ENCODE assay signal across 13 cellular contexts in the genomic region with DNA sequence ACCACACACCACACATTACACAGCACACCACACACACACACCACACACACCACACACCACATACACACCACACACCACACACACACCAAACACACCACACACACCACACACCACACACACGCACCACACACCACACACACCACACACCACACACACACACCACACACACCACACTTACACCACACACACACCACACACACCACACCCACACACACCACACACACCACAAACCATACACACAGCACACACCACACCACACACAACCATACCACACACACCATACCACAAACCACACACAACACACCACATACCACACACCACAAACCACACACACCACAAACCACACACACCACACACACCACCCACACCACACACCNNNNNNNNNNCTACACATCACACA. TPM values are rescaled to one million over a fixed set of nuclear protein-coding genes. Genes with fewer than 3 reads are reported as not detected.
DNase-seq lines count a peak whose midpoint lies in the region; ATAC-seq and TF ChIP-seq lines count a peak whose summit lies in the region.
"Had no signal": no experiment of that assay in that cellular context is flagged by ENCODE, and none has a peak within 500 bp of the region (broad histone marks: within the 10 kb centered on the region; RNA-seq: fewer than 3 reads in every experiment).

No MANE protein-coding gene starts in this region.

- H3K27me3 Mint-ChIP-seq in activated CD4-positive, alpha-beta memory T cell treated with anti-CD3 and anti-CD28 coated beads for 36 hours = no peaks in the 10 kb centered on the region

- H3K56ac ChIP-seq in mesendoderm (ENCODE audit: low read length) = no peak overlapping the region

- H3K4me2 ChIP-seq in mesendoderm (ENCODE audit: low read length) = no peak overlapping the region

- WGBS in mesendoderm (ENCODE audit: extremely low coverage, insufficient coverage, low lambda C conversion rate) = no CpG with 5 or more reads among the region's 1 CpG

- peak; percentile 45 for DNase-seq in activated effector memory CD4-positive, alpha-beta T cell treated with anti-CD3 and anti-CD28 coated beads, Interleukin-2, amount 50 U/mL, for 16 hours
- no peak for DNase-seq in activated effector memory CD4-positive, alpha-beta T cell treated with Interleukin-2 at 50 U/mL for 16 hours
- peak; percentile 8 for DNase-seq in activated CD4-positive, alpha-beta memory T cell treated with anti-CD3 and anti-CD28 coated beads for 36 hours
- DNase-seq in left lung (peak; percentile 4 to 7), mesendoderm (no peak), NCI-H345 (lab: John Stamatoyannopoulos, UW) (no peak)
- peak; percentile 2 to 40 for DNase-seq in stimulated activated effector memory CD8-positive, alpha-beta T cell treated with anti-CD3 and anti-CD28 coated beads, Interleukin-12 subunit alpha, Interleukin-12 subunit beta, amount 100 ng/mL, for 72 hours (ENCODE audit: low spot score in 2 of 2)
- DNase-seq: GOT3; hypothalamus; left ventricle myocardium inferior; naive thymus-derived CD4-positive, alpha-beta T cell; NCI-H1092 had no signal

- no peak overlapping the region for H2BK15ac ChIP-seq in mesendoderm (replicated peaks; ENCODE audit: low read depth)

- H3K4me3 ChIP-seq in left lung (no peak overlapping the region), mesendoderm (ENCODE audit: low read length) (no peak overlapping the region)
- H3K4me3 ChIP-seq: left ventricle myocardium inferior had no signal

- no peaks in the 10 kb centered on the region for H3K79me1 ChIP-seq in mesendoderm (ENCODE audit: low read length)

- H3K4ac ChIP-seq in mesendoderm (ENCODE audit: low read depth, low read length) = no peak overlapping the region

- no peaks in the 10 kb centered on the region for H3K27me3 ChIP-seq in left lung
- H3K27me3 ChIP-seq in mesendoderm (ENCODE audit: insufficient read depth, low read length, poor library complexity) = no peaks in the 10 kb centered on the region

- no peak overlapping the region for H4K5ac ChIP-seq in mesendoderm (ENCODE audit: low read length)

- POLR2A ChIA-PET in activated CD4-positive, alpha-beta memory T cell treated with anti-CD3 and anti-CD28 coated beads for 36 hours (lab: Charles Lee) = no interaction called here

- H3K36me3 ChIP-seq in left lung (no peaks in the 10 kb centered on the region), mesendoderm (ENCODE audit: control insufficient read depth, insufficient read depth, low read length) (no peaks in the 10 kb centered on the region)
- H3K36me3 ChIP-seq: left ventricle myocardium inferior had no signal

- H4K8ac ChIP-seq in mesendoderm (ENCODE audit: low read depth, low read length) = no peak overlapping the region

- ATAC-seq in left lung (no peak), HG02981 (IDR thresholded peaks at IDR 0.05; ENCODE audit: unreplicated experiment) (no peak)
- ATAC-seq in stimulated activated effector memory CD8-positive, alpha-beta T cell treated with anti-CD3 and anti-CD28 coated beads, Interleukin-12 subunit alpha, Interleukin-12 subunit beta, amount 100 ng/mL, for 72 hours = no peak
- ATAC-seq: naive thymus-derived CD4-positive, alpha-beta T cell had no signal

- H3K27ac Mint-ChIP-seq in activated CD4-positive, alpha-beta memory T cell treated with anti-CD3 and anti-CD28 coated beads for 36 hours = peak overlapping the region; percentile 49
- peak overlapping the region; percentile 85 for H3K27ac Mint-ChIP-seq in stimulated activated effector memory CD8-positive, alpha-beta T cell treated with anti-CD3 and anti-CD28 coated beads, Interleukin-12 subunit alpha, Interleukin-12 subunit beta, amount 100 ng/mL, for 72 hours

- H3K27ac ChIP-seq in left lung = no peak overlapping the region
- no peak overlapping the region for H3K27ac ChIP-seq in mesendoderm (ENCODE audit: low read depth, low read length)
- H3K27ac ChIP-seq: left ventricle myocardium inferior had no signal

- H3K9me3 ChIP-seq in left lung = no peaks in the 10 kb centered on the region
- H3K9me3 ChIP-seq: left ventricle myocardium inferior had no signal

- no peaks in the 10 kb centered on the region for H3K36me3 Mint-ChIP-seq in activated CD4-positive, alpha-beta memory T cell treated with anti-CD3 and anti-CD28 coated beads for 36 hours
- H3K36me3 Mint-ChIP-seq in stimulated activated effector memory CD8-positive, alpha-beta T cell treated with anti-CD3 and anti-CD28 coated beads, Interleukin-12 subunit alpha, Interleukin-12 subunit beta, amount 100 ng/mL, for 72 hours = peaks cover 11% of the 10 kb centered on the region
- H3K36me3 Mint-ChIP-seq: naive thymus-derived CD4-positive, alpha-beta T cell had no signal

- no peak for TF ChIP-seq CTCF in left lung (IDR thresholded peaks at IDR 0.05)

- no peaks in the 10 kb centered on the region for H3K4me1 Mint-ChIP-seq in activated CD4-positive, alpha-beta memory T cell treated with anti-CD3 and anti-CD28 coated beads for 36 hours (ENCODE audit: low read depth)
- H3K4me1 Mint-ChIP-seq in stimulated activated effector memory CD8-positive, alpha-beta T cell treated with anti-CD3 and anti-CD28 coated beads, Interleukin-12 subunit alpha, Interleukin-12 subunit beta, amount 100 ng/mL, for 72 hours = peaks cover 6% of the 10 kb centered on the region
- H3K4me1 Mint-ChIP-seq: naive thymus-derived CD4-positive, alpha-beta T cell had no signal

- CTCF ChIA-PET in activated CD4-positive, alpha-beta memory T cell treated with anti-CD3 and anti-CD28 coated beads for 36 hours (lab: Charles Lee) = no interaction called here

- no peaks in the 10 kb centered on the region for H3K79me2 ChIP-seq in mesendoderm (ENCODE audit: control insufficient read depth, insufficient read depth, low read length)

- no peak overlapping the region for H2BK5ac ChIP-seq in mesendoderm (ENCODE audit: low read length)

- no peak overlapping the region for H3K23ac ChIP-seq in mesendoderm (ENCODE audit: low read length)

- no peak overlapping the region for H2BK120ac ChIP-seq in mesendoderm (ENCODE audit: low read depth, low read length)

- no peak overlapping the region for H2AK5ac ChIP-seq in mesendoderm (ENCODE audit: low read length)

- intact Hi-C loops in activated CD4-positive, alpha-beta memory T cell treated with anti-CD3 and anti-CD28 coated beads for 36 hours (cut with micrococcal nuclease) = no loop called here
- intact Hi-C loops in left lung (cut with DNase I) = no loop called here

- H3K18ac ChIP-seq in mesendoderm (ENCODE audit: low read length) = no peak overlapping the region

- H3K4me3 Mint-ChIP-seq in activated CD4-positive, alpha-beta memory T cell treated with anti-CD3 and anti-CD28 coated beads for 36 hours = no peak overlapping the region
- H3K4me3 Mint-ChIP-seq in stimulated activated effector memory CD8-positive, alpha-beta T cell treated with anti-CD3 and anti-CD28 coated beads, Interleukin-12 subunit alpha, Interleukin-12 subunit beta, amount 100 ng/mL, for 72 hours = no peak overlapping the region

- H3K9me3 Mint-ChIP-seq in activated CD4-positive, alpha-beta memory T cell treated with anti-CD3 and anti-CD28 coated beads for 36 hours = no peaks in the 10 kb centered on the region
- H3K9me3 Mint-ChIP-seq in stimulated activated effector memory CD8-positive, alpha-beta T cell treated with anti-CD3 and anti-CD28 coated beads, Interleukin-12 subunit alpha, Interleukin-12 subunit beta, amount 100 ng/mL, for 72 hours = no peaks in the 10 kb centered on the region

- H3K9ac ChIP-seq in mesendoderm (ENCODE audit: low read length) = no peak overlapping the region

- H3K4me1 ChIP-seq in left lung (no peaks in the 10 kb centered on the region), mesendoderm (ENCODE audit: control insufficient read depth, low read depth, low read length) (no peaks in the 10 kb centered on the region)
- H3K4me1 ChIP-seq: left ventricle myocardium inferior had no signal

RNA-seq across cellular contexts. Expression of gene SIK1, which starts 40.9 kb away (rescaled TPM):
- 1 to 10 TPM; 5.8 to 6.1 TPM for total RNA-seq in activated CD4-positive, alpha-beta memory T cell treated with anti-CD3 and anti-CD28 coated beads for 36 hours
- 10 to 100 TPM; 33.3 to 61.0 TPM for total RNA-seq in left lung
- polyA plus RNA-seq in mesendoderm (2013, experiment 1 of 2) = 2.1 TPM
- polyA plus RNA-seq in mesendoderm (2013, experiment 2 of 2) = 2.3 TPM

Comparison
In these comparisons a context has a peak if more than half of its experiments do, and no peak if none do; other contexts are left out.
1. DNase-seq: peak in activated effector memory CD4-positive, alpha-beta T cell treated with anti-CD3 and anti-CD28 coated beads, Interleukin-2, amount 50 U/mL, for 16 hours (single experiment), activated CD4-positive, alpha-beta memory T cell treated with anti-CD3 and anti-CD28 coated beads for 36 hours (single experiment), left lung (2 of 2) and stimulated activated effector memory CD8-positive, alpha-beta T cell treated with anti-CD3 and anti-CD28 coated beads, Interleukin-12 subunit alpha, Interleukin-12 subunit beta, amount 100 ng/mL, for 72 hours (2 of 2); none in activated effector memory CD4-positive, alpha-beta T cell treated with Interleukin-2 at 50 U/mL for 16 hours (single experiment), mesendoderm (single experiment) and NCI-H345 (single experiment).
2. RNA of gene SIK1, which starts 40.9 kb away (total RNA-seq): 33.3 to 61.0 TPM in left lung; 5.8 to 6.1 TPM in activated CD4-positive, alpha-beta memory T cell treated with anti-CD3 and anti-CD28 coated beads for 36 hours; every median in the first group is over 4 times any median in the second.